ENCODE assay signal across 21 cellular contexts in genomic region chr6:39922821-39923220, GRCh38.
"Had no signal": no experiment of that assay in that cellular context is flagged by ENCODE, and none has a peak within 500 bp of the region (broad histone marks: within the 10 kb centered on the region; RNA-seq: fewer than 3 reads in every experiment).

No MANE protein-coding gene starts in this region.

- H3K27ac ChIP-seq: suprapubic skin, upper lobe of right lung had no signal

- H3K9me3 Mint-ChIP-seq: dendritic cell treated with granulocyte-macrophage colony-stimulating factor and Interleukin-4, amounts not matched to agents 40 ng/mL and 50 ng/mL, for 4 days; nephron had no signal

- H3K27me3 ChIP-seq: gastroesophageal sphincter, heart right ventricle, suprapubic skin, upper lobe of right lung had no signal

- H3K27me3 Mint-ChIP-seq: activated CD4-positive, alpha-beta T cell treated with anti-CD3 and anti-CD28 coated beads, Interleukin-2, amount 10 ng/mL, durations not matched to agents 7 days and 5 days; activated naive CD4-positive, alpha-beta T cell treated with anti-CD3 and anti-CD28 coated beads, Interleukin-2, amount 50 U/mL, for 24 hours; dendritic cell treated with granulocyte-macrophage colony-stimulating factor and Interleukin-4, amounts not matched to agents 40 ng/mL and 50 ng/mL, for 4 days; T-cell had no signal

- H3K4me3 ChIP-seq: gastroesophageal sphincter, heart right ventricle, suprapubic skin, upper lobe of right lung had no signal

- H3K9me3 ChIP-seq: gastroesophageal sphincter, heart right ventricle, SK-N-SH, suprapubic skin, upper lobe of right lung had no signal

- H3K9ac ChIP-seq: SK-N-SH had no signal

- DNase-seq: activated CD4-positive, alpha-beta T cell treated with anti-CD3 and anti-CD28 coated beads, Interleukin-2, amount 10 ng/mL, durations not matched to agents 7 days and 5 days; activated CD4-positive, CD25-positive, alpha-beta regulatory T cell; activated CD8-positive, alpha-beta memory T cell treated with anti-CD3 and anti-CD28 coated beads for 24 hours; activated CD8-positive, alpha-beta memory T cell treated with anti-CD3 and anti-CD28 coated beads, Interleukin-2, amount 50 U/mL, for 48 hours; activated gamma-delta T cell; effector CD8-positive, alpha-beta T cell; kidney glomerular epithelial cell; mesendoderm; retina; stimulated activated CD4-positive, alpha-beta T cell treated with anti-CD3 and anti-CD28 coated beads, Interleukin-2, amount 100 ng/mL, for 24 hours; stimulated activated naive CD4-positive, alpha-beta T cell treated with Interleukin-2 at 50 U/mL for 16 hours; T-helper 9 cell had no signal

- H3K4me1 Mint-ChIP-seq: nephron had no signal

- H3K36me3 Mint-ChIP-seq: T-cell had no signal

- H3K9me2 ChIP-seq: SK-N-SH had no signal

- H3K4me2 ChIP-seq: SK-N-SH had no signal

- H3K4me3 Mint-ChIP-seq: activated CD4-positive, alpha-beta T cell treated with anti-CD3 and anti-CD28 coated beads, Interleukin-2, amount 10 ng/mL, durations not matched to agents 7 days and 5 days; activated naive CD4-positive, alpha-beta T cell treated with anti-CD3 and anti-CD28 coated beads, Interleukin-2, amount 50 U/mL, for 24 hours; dendritic cell treated with granulocyte-macrophage colony-stimulating factor and Interleukin-4, amounts not matched to agents 40 ng/mL and 50 ng/mL, for 4 days; nephron; T-cell had no signal

- H3K27ac Mint-ChIP-seq: activated CD4-positive, alpha-beta T cell treated with anti-CD3 and anti-CD28 coated beads, Interleukin-2, amount 10 ng/mL, durations not matched to agents 7 days and 5 days; activated naive CD4-positive, alpha-beta T cell treated with anti-CD3 and anti-CD28 coated beads, Interleukin-2, amount 50 U/mL, for 24 hours; dendritic cell treated with granulocyte-macrophage colony-stimulating factor and Interleukin-4, amounts not matched to agents 40 ng/mL and 50 ng/mL, for 4 days; nephron; T-cell had no signal
